ENCODE assay signal across 17 cellular contexts in the genomic region with DNA sequence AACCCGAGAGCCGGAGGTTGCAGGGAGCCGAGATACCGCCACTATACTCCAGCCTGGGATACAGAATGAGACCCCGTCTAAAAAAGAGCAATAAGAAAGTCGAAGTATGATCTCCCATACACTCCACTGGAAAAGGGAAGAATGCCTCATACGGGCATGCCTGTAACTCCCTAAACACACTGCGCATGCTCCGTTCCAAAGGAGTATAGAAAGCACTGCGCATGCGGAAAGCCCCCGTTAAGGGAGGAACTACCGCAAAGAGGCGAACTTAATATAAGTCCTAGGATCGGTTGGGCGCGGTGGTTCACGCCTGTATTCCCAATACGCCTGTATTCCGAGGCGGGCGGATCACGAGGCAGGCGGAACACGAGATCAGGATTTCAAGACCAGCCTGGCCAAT.
"Had no signal": no experiment of that assay in that cellular context is flagged by ENCODE, and none has a peak within 500 bp of the region (broad histone marks: within the 10 kb centered on the region; RNA-seq: fewer than 3 reads in every experiment).

No MANE protein-coding gene starts in this region.

- H3K27ac ChIP-seq: HL-60, SJSA1, SK-N-MC had no signal

- H3K36me3 ChIP-seq: SJSA1 had no signal

- H3K9me3 ChIP-seq: SJSA1 had no signal

- H3K4me1 ChIP-seq: SJSA1 had no signal

- H3K4me3 ChIP-seq: SJSA1, SK-N-MC had no signal

- DNase-seq: KBM-7, MM.1S, NCI-H1092 treated with DMSO at 0.1 percent for 48 hours, NCI-H1436, NCI-H187, NCI-H2029, NCI-H2081 treated with DMSO at 0.1 percent for 48 hours, NCI-H2171, NCI-H524, NCI-H526 treated with DMSO at 0.1 percent for 48 hours, NCI-H748 treated with DMSO at 0.1 percent for 48 hours, Right ventricle myocardium superior, RPMI8226, SIG-M5 had no signal
